ENCODE assay signal across 35 cellular contexts in the genomic region with DNA sequence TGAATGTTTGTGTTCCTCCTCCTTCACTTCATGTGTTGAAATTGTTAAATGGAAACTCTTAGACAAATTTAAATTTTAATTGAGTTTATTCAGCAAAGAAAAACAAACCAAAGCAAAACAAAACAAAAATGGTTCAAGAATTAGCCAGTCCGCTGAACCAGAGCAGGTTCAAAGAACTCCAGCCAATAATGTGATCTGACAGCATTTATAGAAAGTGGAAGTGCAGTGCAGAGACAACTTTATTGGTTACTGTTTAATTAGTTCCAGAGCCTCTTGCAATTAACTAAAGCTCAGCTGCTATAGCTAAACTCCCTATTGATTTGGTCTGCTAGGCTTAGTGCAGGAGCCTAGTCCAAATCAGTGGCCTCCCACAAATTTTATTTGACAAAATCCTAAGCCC.
"Had no signal": no experiment of that assay in that cellular context is flagged by ENCODE, and none has a peak within 500 bp of the region (broad histone marks: within the 10 kb centered on the region; RNA-seq: fewer than 3 reads in every experiment).

No MANE protein-coding gene starts in this region.

- H3K4me3 ChIP-seq: ascending aorta, cardiac muscle cell, K562, PC-9 had no signal

- DNase-seq: activated CD4-positive, alpha-beta memory T cell treated with anti-CD3 and anti-CD28 coated beads, Interleukin-2, amount 10 ng/mL, durations not matched to agents 7 days and 5 days; activated CD4-positive, alpha-beta T cell treated with anti-CD3 and anti-CD28 coated beads for 1 hour; activated CD4-positive, alpha-beta T cell treated with anti-CD3 and anti-CD28 coated beads for 48 hours; activated CD4-positive, CD25-positive, alpha-beta regulatory T cell; activated CD8-positive, alpha-beta memory T cell treated with anti-CD3 and anti-CD28 coated beads for 24 hours; activated CD8-positive, alpha-beta memory T cell treated with anti-CD3 and anti-CD28 coated beads, Interleukin-2, amount 10 ng/mL, durations not matched to agents 7 days and 5 days; activated CD8-positive, alpha-beta memory T cell treated with anti-CD3 and anti-CD28 coated beads, Interleukin-2, amount 50 U/mL, for 48 hours; activated effector memory CD4-positive, alpha-beta T cell treated with Interleukin-2 at 50 U/mL for 16 hours; activated naive CD4-positive, alpha-beta T cell; activated naive CD8-positive, alpha-beta T cell treated with anti-CD3 and anti-CD28 coated beads, Interleukin-2, amount 10 ng/mL, durations not matched to agents 7 days and 5 days; activated T-cell treated with anti-CD3 and anti-CD28 coated beads, Interleukin-2, amount 50 U/mL, for 48 hours; amygdala; IMR-90; NCI-H1048; NCI-H1105 treated with DMSO at 0.1 percent for 48 hours; NCI-H1436; NCI-H1694; NCI-H1930; NCI-H2081 treated with DMSO at 0.1 percent for 48 hours; NCI-H510A; NCI-H526; NCI-H748 treated with DMSO at 0.1 percent for 48 hours; NK-92 treated with Interleukin-12 subunit alpha and Interleukin-12 subunit beta, amount 100 ng/mL, for 24 hours; PC-9; Right ventricle myocardium superior; SW 1271; T-helper 1 cell; T-helper 2 cell; T-helper 9 cell; WERI-Rb-1 had no signal

- H3K27ac ChIP-seq: ascending aorta, cardiac muscle cell, PC-9, RWPE1, WERI-Rb-1 had no signal

- H3K36me3 ChIP-seq: ascending aorta, cardiac muscle cell, WERI-Rb-1 had no signal

- FAIRE-seq: K562, RCC 7860 had no signal

- H2AFZ ChIP-seq: PC-9 had no signal

- H3K27me3 ChIP-seq: ascending aorta, cardiac muscle cell had no signal

- H3K9me3 ChIP-seq: ascending aorta had no signal

- H3K4me2 ChIP-seq: PC-9 had no signal

- H3K4me1 ChIP-seq: ascending aorta had no signal
